ENCODE assay signal across 15 cellular contexts in the genomic region with DNA sequence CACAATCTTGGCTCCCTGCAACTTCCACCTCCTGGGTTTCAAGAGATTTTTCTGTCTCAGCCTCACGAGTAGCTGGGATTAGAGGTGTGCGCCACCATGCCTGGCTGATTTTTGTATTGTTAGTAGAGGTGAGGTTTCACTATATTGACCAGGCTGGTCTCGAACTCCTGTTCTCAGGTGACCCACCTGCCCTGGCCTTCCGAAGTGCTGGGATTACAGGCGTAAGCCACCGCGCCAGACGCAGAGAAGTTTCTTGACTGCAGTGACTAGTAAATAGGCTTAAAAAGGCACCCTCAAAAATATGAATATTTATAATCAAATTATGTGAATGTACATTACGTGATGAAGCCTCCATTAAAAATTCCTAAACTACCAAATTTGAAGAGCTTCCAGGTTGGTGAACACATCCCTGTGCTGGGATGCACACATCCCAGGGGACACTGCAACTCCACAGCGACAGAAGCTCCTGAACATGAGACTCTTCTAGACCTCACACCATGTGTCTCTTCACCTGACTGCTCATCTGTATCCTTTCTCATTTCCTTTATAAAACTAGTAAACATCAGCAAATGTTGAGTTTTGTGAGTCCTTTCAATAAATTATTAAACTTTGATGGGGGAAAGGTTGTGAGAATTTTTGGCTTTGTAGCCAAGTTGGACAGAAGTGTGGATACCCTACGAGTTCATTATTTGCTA.
DNase-seq lines count a peak whose midpoint lies in the region; ATAC-seq and TF ChIP-seq lines count a peak whose summit lies in the region.
"Had no signal": no experiment of that assay in that cellular context is flagged by ENCODE, and none has a peak within 500 bp of the region (broad histone marks: within the 10 kb centered on the region; RNA-seq: fewer than 3 reads in every experiment).

No MANE protein-coding gene starts in this region.

- no peak overlapping the region for H3K9ac ChIP-seq in trophoblast cell (ENCODE audit: low read length)

- no peak overlapping the region for H3K4ac ChIP-seq in trophoblast cell (ENCODE audit: low read depth, low read length)

- ATAC-seq in GM19372 (IDR thresholded peaks at IDR 0.05; ENCODE audit: low read depth, unreplicated experiment) (peak; percentile 48), HG02623 (IDR thresholded peaks at IDR 0.05; ENCODE audit: unreplicated experiment) (peak; percentile 69), HG03175 (IDR thresholded peaks at IDR 0.05; ENCODE audit: unreplicated experiment) (peak; percentile 84)
- ATAC-seq: A549 had no signal

- H2AFZ ChIP-seq in trophoblast cell (ENCODE audit: insufficient read depth, low read length, poor library complexity) = no peak overlapping the region

- no peak overlapping the region for H3K27ac ChIP-seq in trophoblast cell (ENCODE audit: low read depth, low read length)
- H3K27ac ChIP-seq: A549, SK-N-MC, vagina had no signal

- H3K79me1 ChIP-seq in trophoblast cell (ENCODE audit: low read length) = peaks cover 2% of the 10 kb centered on the region

- no peaks in the 10 kb centered on the region for H3K4me1 ChIP-seq in trophoblast cell (ENCODE audit: control insufficient read depth in 1 of 2, insufficient read depth in 2 of 2, low read length in 2 of 2)
- H3K4me1 ChIP-seq: A549, vagina had no signal

- no peak overlapping the region for H2BK12ac ChIP-seq in trophoblast cell (ENCODE audit: low read length)

- TF ChIP-seq CTCF in GM12865 (IDR thresholded peaks at IDR 0.05; ENCODE audit: insufficient read depth, low read depth, low read length, missing control alignments) = no peak

- H3K4me3 ChIP-seq in GM12865 (ENCODE audit: low read depth, low read length) = no peak overlapping the region
- no peak overlapping the region for H3K4me3 ChIP-seq in trophoblast cell (ENCODE audit: low read depth, low read length)
- H3K4me3 ChIP-seq: A549, SK-N-MC, vagina had no signal

- H2BK5ac ChIP-seq in trophoblast cell (ENCODE audit: low read depth, low read length, poor library complexity) = no peak overlapping the region

- H3K36me3 ChIP-seq in trophoblast cell (ENCODE audit: control insufficient read depth in 1 of 2, insufficient read depth in 2 of 2, low read length in 2 of 2) = peaks cover 0 to 2% of the 10 kb centered on the region in 2 experiments
- H3K36me3 ChIP-seq: vagina had no signal

- H3K23ac ChIP-seq in trophoblast cell (ENCODE audit: low read length) = no peak overlapping the region

- no peak overlapping the region for H4K8ac ChIP-seq in trophoblast cell (ENCODE audit: low read depth, low read length)

- no peak overlapping the region for H4K91ac ChIP-seq in trophoblast cell (ENCODE audit: low read depth, low read length)

- H3K14ac ChIP-seq in trophoblast cell (ENCODE audit: low read length) = no peak overlapping the region

- no peaks in the 10 kb centered on the region for H3K79me2 ChIP-seq in trophoblast cell (ENCODE audit: control insufficient read depth, insufficient read depth, low read length, poor library complexity)

- no peak overlapping the region for H3K4me2 ChIP-seq in trophoblast cell (ENCODE audit: low read length)
- H3K4me2 ChIP-seq: A549 had no signal

- H2BK120ac ChIP-seq in trophoblast cell (ENCODE audit: insufficient read depth, low read length, poor library complexity) = no peak overlapping the region

- H4K12ac ChIP-seq in trophoblast cell (ENCODE audit: low read depth, low read length) = no peak overlapping the region

- no peak overlapping the region for H3K18ac ChIP-seq in trophoblast cell (ENCODE audit: low read length)

- H3K9me3 ChIP-seq in trophoblast cell (ENCODE audit: insufficient read depth, low read depth, low read length) = no peaks in the 10 kb centered on the region
- H3K9me3 ChIP-seq: A549, vagina had no signal

- peak; percentile 31 for DNase-seq in GM12865 (ENCODE audit: low read depth)
- no peak for DNase-seq in trophoblast cell
- DNase-seq in NCI-H446 treated with DMSO at 0.1 percent for 48 hours (lab: John Stamatoyannopoulos, UW) = no peak
- no peak for DNase-seq in GM19238 (ENCODE audit: insufficient read length, low spot score)
- DNase-seq in retina = no peak
- DNase-seq: immature natural killer cell, KG1, midbrain, NCI-H187 treated with DMSO at 0.1 percent for 48 hours had no signal

- H3K27me3 ChIP-seq in trophoblast cell (ENCODE audit: insufficient read depth, low read length) = no peaks in the 10 kb centered on the region
- H3K27me3 ChIP-seq: vagina had no signal

- H2AK5ac ChIP-seq in trophoblast cell (ENCODE audit: low read length) = no peak overlapping the region

- WGBS in trophoblast cell (ENCODE audit: extremely low coverage, insufficient coverage, insufficient read length) = no CpG with 5 or more reads among the region's 11 CpGs
